Comparison of ENCODE assay signal across 8 cellular contexts in genomic region chr15:83066034-83066760, GRCh38. TPM values are rescaled to one million over a fixed set of nuclear protein-coding genes. Genes with fewer than 3 reads are reported as not detected.
DNase-seq lines count a peak whose midpoint lies in the region; ATAC-seq and TF ChIP-seq lines count a peak whose summit lies in the region.

No MANE protein-coding gene starts in this region.

- peaks cover 0 to 4% (median 0%) of the 10 kb centered on the region in 9 donors for H3K9me3 Mint-ChIP-seq in naive thymus-derived CD8-positive, alpha-beta T cell

- H3K27me3 Mint-ChIP-seq in naive thymus-derived CD8-positive, alpha-beta T cell, result no peaks in the 10 kb centered on the region

- H3K4me3 Mint-ChIP-seq in naive thymus-derived CD8-positive, alpha-beta T cell, result peak overlapping the region in 5 of 10 donors; percentile 56 to 90 (median 69)

- in situ Hi-C loops in G401 (cut with HindIII; ENCODE audit: low sequenced_read_pairs), result no loop called here

- H3K4me1 Mint-ChIP-seq in naive thymus-derived CD8-positive, alpha-beta T cell, result peaks cover 7 to 32% (median 14%) of the 10 kb centered on the region in 4 donors

- H3K36me3 Mint-ChIP-seq in naive thymus-derived CD8-positive, alpha-beta T cell, result peaks cover 0 to 2% (median 0%) of the 10 kb centered on the region in 3 donors

- no peak for TF ChIP-seq CTCF in coronary artery (IDR thresholded peaks at IDR 0.05)

- peak overlapping the region; percentile 84 to 90 for H3K27ac ChIP-seq in coronary artery

- DNase-seq in G401 (ENCODE audit: low spot score) (peak; percentile 30), M059J (ENCODE audit: low read depth) (peak; percentile 19), coronary artery (ENCODE audit: low spot score) (no peak), UCSD-AML1 (lab: John Stamatoyannopoulos, UW; ENCODE audit: unreplicated experiment) (no peak), NCI-H187 (lab: John Stamatoyannopoulos, UW) (no peak), cortex of kidney (lab: John Stamatoyannopoulos, UW) (no peak)
- DNase-seq in naive thymus-derived CD8-positive, alpha-beta T cell, result no peak

- no peak for ATAC-seq in naive thymus-derived CD8-positive, alpha-beta T cell
- ATAC-seq in GM21528 (IDR thresholded peaks at IDR 0.05; ENCODE audit: low FRiP score, unreplicated experiment), result no peak

- H3K4me3 ChIP-seq in coronary artery, result peak overlapping the region; percentile 75

- H3K27ac Mint-ChIP-seq in naive thymus-derived CD8-positive, alpha-beta T cell, result peak overlapping the region in 9 of 10 donors; percentile 65 to 92 (median 85)

- POLR2A ChIA-PET in naive thymus-derived CD8-positive, alpha-beta T cell (lab: Charles Lee), result interaction anchor here (1.0 to 2.2 kb wide), 5 partner anchors 9 to 526 kb away, joined by 4 to 20 read pairs (median 6); partner anchors contain the start of genes C15orf40, RAMAC and RPS17

RNA-seq across cellular contexts. Expression of gene BTBD1, which starts 0.9 kb away (rescaled TPM):
- 78.8 and 136 TPM in 2 replicates for total RNA-seq in G401 (2014; rRNA removed; shearing (Covaris generic))
- total RNA-seq in M059J (2014; rRNA removed; shearing (Covaris generic)), result 82.6 and 102 TPM in 2 replicates
- total RNA-seq in naive thymus-derived CD8-positive, alpha-beta T cell, result 10 to 100 TPM; 42.9 to 43.3 TPM
- polyA plus RNA-seq in naive thymus-derived CD8-positive, alpha-beta T cell, result 10 to 100 TPM; 36.0 to 40.6 (median 37.0) TPM

RNA-seq across cellular contexts. Expression of gene TM6SF1, which starts 41.2 kb away (rescaled TPM):
- not detected in 2 replicates for total RNA-seq in G401 (2014; rRNA removed; shearing (Covaris generic))
- total RNA-seq in M059J (2014; rRNA removed; shearing (Covaris generic)), result 0.52 and 1.1 TPM in 2 replicates
- total RNA-seq in naive thymus-derived CD8-positive, alpha-beta T cell, result under 1 TPM; 0.34 to 0.58 TPM
- polyA plus RNA-seq in naive thymus-derived CD8-positive, alpha-beta T cell, result under 1 TPM in 2 of 3 donors, not detected in 1; 0.13 to 0.68 TPM

RNA-seq across cellular contexts. Expression of gene C15orf40, which starts 54.8 kb away (rescaled TPM):
- total RNA-seq in G401 (2014; rRNA removed; shearing (Covaris generic)), result 15.7 and 21.2 TPM in 2 replicates
- 12.0 and 15.3 TPM in 2 replicates for total RNA-seq in M059J (2014; rRNA removed; shearing (Covaris generic))
- total RNA-seq in naive thymus-derived CD8-positive, alpha-beta T cell, result 10 to 100 TPM; 48.4 to 49.9 TPM
- polyA plus RNA-seq in naive thymus-derived CD8-positive, alpha-beta T cell, result 10 to 100 TPM; 56.2 to 87.5 (median 67.8) TPM

Comparison
In these comparisons a context has a peak if more than half of its experiments do, and no peak if none do; other contexts are left out.
1. DNase-seq: peak in G401 (single experiment) and M059J (single experiment); none in coronary artery (single experiment), naive thymus-derived CD8-positive, alpha-beta T cell (0 of 10), UCSD-AML1 (single experiment), NCI-H187 (0 of 2) and cortex of kidney (single experiment).